In genomic region chr4:119587796-119588195, GRCh38 we compare ENCODE assay signal across 18 cellular contexts. TPM values are rescaled to one million over a fixed set of nuclear protein-coding genes. Genes with fewer than 3 reads are reported as not detected.
DNase-seq lines count a peak whose midpoint lies in the region; ATAC-seq and TF ChIP-seq lines count a peak whose summit lies in the region.
"Had no signal": no experiment of that assay in that cellular context is flagged by ENCODE, and none has a peak within 500 bp of the region (broad histone marks: within the 10 kb centered on the region; RNA-seq: fewer than 3 reads in every experiment).

No MANE protein-coding gene starts in this region.

- CTCF ChIA-PET in A673 (lab: Charles Lee): interaction anchor here (0.6 kb wide), 1 partner anchor 613 kb away, joined by 3 read pairs; no protein-coding TSS in a partner anchor

- peak; percentile 57 for DNase-seq in A673 (ENCODE audit: low spot score)
- peak; percentile 29 for DNase-seq in Karpas-422
- DNase-seq in amniotic epithelial cell (ENCODE audit: low read depth): peak; percentile 32
- peak; percentile 79 for DNase-seq in osteoblast (ENCODE audit: insufficient read length, low spot score, missing footprints)
- DNase-seq in NCI-H2029 treated with DMSO at 0.1 percent for 48 hours (lab: John Stamatoyannopoulos, UW): no peak
- DNase-seq: H7, NCI-H1105, NCI-H1694 treated with DMSO at 0.1 percent for 48 hours, NCI-H345, NCI-H524 treated with DMSO at 0.1 percent for 48 hours, NCI-H82, SIG-M5 had no signal

- H3K4me3 ChIP-seq in A673 (ENCODE audit: low read depth, low read length, poor library complexity, severe bottlenecking) (no peak overlapping the region), Karpas-422 (ENCODE audit: low read length) (no peak overlapping the region), osteoblast (ENCODE audit: insufficient read depth, low read length) (no peak overlapping the region)
- H3K4me3 ChIP-seq: K562 had no signal

- H3K9ac ChIP-seq in Karpas-422 (ENCODE audit: low read length): no peak overlapping the region

- BruUV-seq in A673 (replicated peaks; lab: Mats Ljungman, UMichigan): no TSS peak

- H3K4me2 ChIP-seq in Karpas-422 (ENCODE audit: low read depth, low read length, poor library complexity, severe bottlenecking): no peak overlapping the region
- H3K4me2 ChIP-seq in osteoblast (ENCODE audit: insufficient read depth, low read length): no peak overlapping the region

- peaks cover 4% of the 10 kb centered on the region for H3K4me1 ChIP-seq in A673 (ENCODE audit: insufficient read depth, low read length, poor library complexity, severe bottlenecking)
- no peaks in the 10 kb centered on the region for H3K4me1 ChIP-seq in Karpas-422 (ENCODE audit: low read length)
- H3K4me1 ChIP-seq in osteoblast (ENCODE audit: insufficient read depth, low read length): no peaks in the 10 kb centered on the region

- no peak for TF ChIP-seq CTCF in A673 (conservative IDR thresholded peaks at IDR 0.05; ENCODE audit: low read depth, low read length)
- TF ChIP-seq CTCF in osteoblast (IDR thresholded peaks at IDR 0.05; ENCODE audit: extremely low read depth, low read depth, low read length): no peak

- no peaks in the 10 kb centered on the region for H3K79me2 ChIP-seq in Karpas-422 (ENCODE audit: low read length)
- peaks cover 21% of the 10 kb centered on the region for H3K79me2 ChIP-seq in osteoblast (ENCODE audit: insufficient read depth, low read length)

- POLR2A ChIA-PET in A673 (lab: Charles Lee; ENCODE audit: low non-redundant PET): no interaction called here

- H2AFZ ChIP-seq in Karpas-422 (ENCODE audit: low read length) (no peak overlapping the region), osteoblast (ENCODE audit: low read length) (no peak overlapping the region)

- no peaks in the 10 kb centered on the region for H3K36me3 ChIP-seq in A673 (ENCODE audit: insufficient read depth, low read length, poor library complexity, severe bottlenecking)
- H3K36me3 ChIP-seq in Karpas-422 (ENCODE audit: insufficient read depth, low read length): no peaks in the 10 kb centered on the region
- H3K36me3 ChIP-seq in osteoblast (ENCODE audit: insufficient read depth, low read length): peaks cover 29% of the 10 kb centered on the region

- H3K27ac ChIP-seq in A673 (ENCODE audit: low read depth, low read length, poor library complexity, severe bottlenecking) (no peak overlapping the region), Karpas-422 (ENCODE audit: low read length) (no peak overlapping the region), osteoblast (ENCODE audit: low read depth, low read length) (no peak overlapping the region)
- H3K27ac ChIP-seq: C4-2B had no signal

- H3K27me3 ChIP-seq in A673 (replicated peaks; ENCODE audit: insufficient read depth, low read depth, low read length, poor library complexity) (no peaks in the 10 kb centered on the region), Karpas-422 (ENCODE audit: low read length) (no peaks in the 10 kb centered on the region), osteoblast (ENCODE audit: insufficient read depth, low read length) (no peaks in the 10 kb centered on the region)

- no peak for ATAC-seq in HG02571 (IDR thresholded peaks at IDR 0.05; ENCODE audit: unreplicated experiment)
- ATAC-seq in GM18517 (IDR thresholded peaks at IDR 0.05; ENCODE audit: unreplicated experiment): no peak
- ATAC-seq: K562, Panc1, SK-N-SH treated with all-trans-retinoic acid at 6 μM for 48 hours had no signal

- H3K9me3 ChIP-seq in A673 (ENCODE audit: low read depth, low read length, poor library complexity, severe bottlenecking) (no peaks in the 10 kb centered on the region), Karpas-422 (ENCODE audit: low read length) (no peaks in the 10 kb centered on the region), osteoblast (ENCODE audit: low read depth, low read length) (no peaks in the 10 kb centered on the region)

- H3K9me2 ChIP-seq in Karpas-422 (replicated peaks; ENCODE audit: insufficient read depth, low read length): no peaks in the 10 kb centered on the region

- intact Hi-C loops in A673 (cut with micrococcal nuclease; ENCODE audit: unreplicated experiment): no loop called here

- H4K20me1 ChIP-seq in Karpas-422 (ENCODE audit: insufficient read depth, low read depth, low read length): no peaks in the 10 kb centered on the region
- H4K20me1 ChIP-seq in osteoblast (ENCODE audit: insufficient read depth, low read length): peaks cover 30% of the 10 kb centered on the region

RNA-seq across cellular contexts. Expression of gene PDE5A, which starts 40.8 kb away (rescaled TPM):
- total RNA-seq in A673 (2021) (1.2 TPM in 2 replicates), osteoblast (140 and 157 TPM in 2 replicates)
- 0.07 and 0.30 TPM in 2 replicates for total RNA-seq in Karpas-422 (2014; rRNA removed; shearing (Covaris generic); ENCODE audit: low replicate concordance)

Comparison
In these comparisons a context has a peak if more than half of its experiments do, and no peak if none do; other contexts are left out.
1. RNA of gene PDE5A, which starts 40.8 kb away (total RNA-seq): 140 to 157 TPM in osteoblast; 1.2 TPM in A673 and 0.07 to 0.30 TPM in Karpas-422; every median in the first group is over 10 times any median in the second.